In genomic region chr5:140563554-140563953, GRCh38 we compare ENCODE assay signal across 9 cellular contexts. TPM values are rescaled to one million over a fixed set of nuclear protein-coding genes. Genes with fewer than 3 reads are reported as not detected.
DNase-seq lines count a peak whose midpoint lies in the region; ATAC-seq, FAIRE-seq and TF ChIP-seq lines count a peak whose summit lies in the region.
"Had no signal": no experiment of that assay in that cellular context is flagged by ENCODE, and none has a peak within 500 bp of the region (broad histone marks: within the 10 kb centered on the region; RNA-seq: fewer than 3 reads in every experiment).

No MANE protein-coding gene starts in this region.

- H3K4me1 Mint-ChIP-seq in IgD-negative memory B cell (peaks cover 6 to 34% (median 16%) of the 10 kb centered on the region in 3 donors), naive B cell (peaks cover 46 to 62% (median 55%) of the 10 kb centered on the region in 3 donors)
- H3K4me1 Mint-ChIP-seq in central memory CD8-positive, alpha-beta T cell, result peaks cover 45% of the 10 kb centered on the region

- H3K27ac Mint-ChIP-seq in IgD-negative memory B cell, result peak overlapping the region; percentile 82 to 97 (median 96)
- H3K27ac Mint-ChIP-seq in central memory CD8-positive, alpha-beta T cell (ENCODE audit: low read depth), result peak overlapping the region; percentile 96
- H3K27ac Mint-ChIP-seq in naive B cell, result peak overlapping the region; percentile 95 to 99 (median 98)

- H3K4me3 Mint-ChIP-seq in IgD-negative memory B cell, result peak overlapping the region; percentile 89 to 98 (median 97)
- H3K4me3 Mint-ChIP-seq in central memory CD8-positive, alpha-beta T cell, result peak overlapping the region; percentile 88
- H3K4me3 Mint-ChIP-seq in naive B cell, result peak overlapping the region; percentile 92 to 98 (median 96)

- no peaks in the 10 kb centered on the region for H3K9me3 Mint-ChIP-seq in IgD-negative memory B cell
- H3K9me3 Mint-ChIP-seq in central memory CD8-positive, alpha-beta T cell, result no peaks in the 10 kb centered on the region
- H3K9me3 Mint-ChIP-seq in naive B cell, result peaks cover 0 to 1% (median 0%) of the 10 kb centered on the region in 7 donors

- no peak for DNase-seq in AG09309 (ENCODE audit: low read depth)
- DNase-seq in central memory CD8-positive, alpha-beta T cell (ENCODE audit: low spot score in 2 of 2), result no peak
- DNase-seq in naive B cell, result no peak
- DNase-seq in H54 (ENCODE audit: insufficient read length, low spot score), result no peak
- DNase-seq in HT-29 (ENCODE audit: low spot score), result no peak
- DNase-seq: activated CD4-positive, alpha-beta T cell treated with anti-CD3 and anti-CD28 coated beads, Interleukin-2, amount 50 U/mL, for 4 hours had no signal

- peak overlapping the region; percentile 78 for H3K4me3 ChIP-seq in AG09309 (ENCODE audit: control insufficient read depth, low read depth, low read length)

- H3K27me3 Mint-ChIP-seq in IgD-negative memory B cell, result no peaks in the 10 kb centered on the region
- H3K27me3 Mint-ChIP-seq in central memory CD8-positive, alpha-beta T cell, result no peaks in the 10 kb centered on the region
- H3K27me3 Mint-ChIP-seq in naive B cell, result no peaks in the 10 kb centered on the region

- no peak for TF ChIP-seq CTCF in AG09309 (IDR thresholded peaks at IDR 0.05; ENCODE audit: control insufficient read depth, insufficient read depth, low read depth, low read length, missing control alignments)

- ATAC-seq in central memory CD8-positive, alpha-beta T cell (replicated peaks; ENCODE audit: extremely low read depth, poor library complexity, severe bottlenecking), result no peak
- ATAC-seq in naive B cell (ENCODE audit: low read depth in 2 of 2) (no peak), GM18861 (IDR thresholded peaks at IDR 0.05; ENCODE audit: unreplicated experiment) (no peak), HG03521 (IDR thresholded peaks at IDR 0.05; ENCODE audit: unreplicated experiment) (no peak)

- TF ChIP-seq POLR2A in H54 (IDR thresholded peaks at IDR 0.05; ENCODE audit: low read depth, low read length), result no peak

- H3K36me3 Mint-ChIP-seq in IgD-negative memory B cell, result peaks cover 11% of the 10 kb centered on the region
- peaks cover 12% of the 10 kb centered on the region for H3K36me3 Mint-ChIP-seq in central memory CD8-positive, alpha-beta T cell (ENCODE audit: insufficient read depth)
- H3K36me3 Mint-ChIP-seq in naive B cell, result peaks cover 0 to 19% of the 10 kb centered on the region in 2 donors

- no peak for FAIRE-seq in H54 (lab: Jason Lieb, UNC)

RNA-seq across cellular contexts. Expression of gene APBB3, which starts 0.8 kb away (rescaled TPM):
- polyA plus RNA-seq in IgD-negative memory B cell, result 4.4 TPM
- 1 to 10 TPM in 5 of 6 donors, not detected in 1; 6.3 to 9.0 (median 7.9) TPM for polyA plus RNA-seq in naive B cell (ENCODE audit: low read depth in 6 of 6)
- 12.1 and 19.5 TPM in 2 replicates for total RNA-seq in HT-29 (2014; rRNA removed; shearing (Covaris generic))

RNA-seq across cellular contexts. Expression of gene SLC35A4, which starts 1.1 kb away (rescaled TPM):
- 79.8 TPM for polyA plus RNA-seq in IgD-negative memory B cell
- 100 to 1,000 TPM in 1 of 6 donors, 10 to 100 TPM in 5; 66.8 to 107 (median 74.6) TPM for polyA plus RNA-seq in naive B cell (ENCODE audit: low read depth in 6 of 6)
- total RNA-seq in HT-29 (2014; rRNA removed; shearing (Covaris generic)), result 29.9 and 30.2 TPM in 2 replicates

RNA-seq across cellular contexts. Expression of gene SRA1, which starts 6.3 kb away (rescaled TPM):
- polyA plus RNA-seq in IgD-negative memory B cell (31.8 TPM), naive B cell (ENCODE audit: low read depth in 6 of 6) (10 to 100 TPM; 26.2 to 47.0 (median 31.7) TPM)
- total RNA-seq in HT-29 (2014; rRNA removed; shearing (Covaris generic)), result 53.1 and 61.3 TPM in 2 replicates

RNA-seq across cellular contexts. Expression of gene EIF4EBP3, which starts 16.1 kb away (rescaled TPM):
- 32.9 TPM for polyA plus RNA-seq in IgD-negative memory B cell
- polyA plus RNA-seq in naive B cell (ENCODE audit: low read depth in 6 of 6), result 10 to 100 TPM; 44.5 to 90.3 (median 63.1) TPM
- total RNA-seq in HT-29 (2014; rRNA removed; shearing (Covaris generic)), result 3.0 and 6.5 TPM in 2 replicates
